Comparison of ENCODE assay signal across 2 cellular contexts in the genomic region with DNA sequence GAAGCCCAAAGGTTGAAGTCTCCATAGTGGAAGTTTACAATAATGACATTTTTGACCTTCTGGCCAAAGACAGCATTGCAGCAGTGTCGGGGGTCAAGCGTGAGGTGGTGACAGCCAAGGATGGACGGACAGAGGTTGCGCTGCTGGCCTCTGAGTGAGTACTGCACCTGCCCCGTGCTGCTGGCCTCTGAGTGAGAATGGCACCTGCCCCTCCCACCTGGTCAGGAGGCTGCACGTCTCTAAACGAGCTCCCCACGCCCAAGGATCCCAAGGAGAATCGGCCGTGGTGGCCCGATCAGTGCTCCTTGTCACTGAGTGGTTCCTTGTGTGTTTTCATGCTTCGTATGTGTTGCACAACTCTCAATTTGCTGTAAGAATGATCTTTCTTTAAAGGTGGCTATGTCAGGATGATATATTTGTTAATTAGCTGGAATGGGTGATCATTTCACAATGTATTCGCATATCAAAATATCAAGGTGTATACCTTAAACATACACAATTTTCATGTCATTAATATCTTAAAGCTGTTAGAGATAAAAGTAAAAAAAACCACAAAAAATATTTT.
TF ChIP-seq lines count a peak whose summit lies in the region.

No MANE protein-coding gene starts in this region.

TF ChIP-seq in IMR-90, 13 proteins besides CTCF, POLR2A, EP300 and RAD21:
- TF ChIP-seq MAFK (IDR thresholded peaks at IDR 0.05; ENCODE audit: low read depth, low read length) (no peak), CEBPB (IDR thresholded peaks at IDR 0.05; ENCODE audit: low read depth, low read length) (peak; percentile 39; the same call in 1 of the 2 replicates)

TF ChIP-seq in HepG2, 621 proteins besides CTCF, POLR2A, EP300 and RAD21:
- TF ChIP-seq RARA (CRISPR knock-in tag; IDR thresholded peaks at IDR 0.05) (no peak), CEBPB (IDR thresholded peaks at IDR 0.05; ENCODE audit: borderline replicate concordance, low read depth, low read length) (peak; percentile 65), IKZF4 (CRISPR knock-in tag; IDR thresholded peaks at IDR 0.05; ENCODE audit: borderline replicate concordance, low read depth, not compliant biosample characterization) (no peak), EZH2 (conservative IDR thresholded peaks at IDR 0.05; ENCODE audit: low read depth, low read length) (peak; percentile 52; the same call in 1 of the 2 replicates), YEATS4 (CRISPR knock-in tag; IDR thresholded peaks at IDR 0.05; ENCODE audit: borderline replicate concordance) (no peak)
